Comparison of ENCODE assay signal across 10 cellular contexts in the genomic region with DNA sequence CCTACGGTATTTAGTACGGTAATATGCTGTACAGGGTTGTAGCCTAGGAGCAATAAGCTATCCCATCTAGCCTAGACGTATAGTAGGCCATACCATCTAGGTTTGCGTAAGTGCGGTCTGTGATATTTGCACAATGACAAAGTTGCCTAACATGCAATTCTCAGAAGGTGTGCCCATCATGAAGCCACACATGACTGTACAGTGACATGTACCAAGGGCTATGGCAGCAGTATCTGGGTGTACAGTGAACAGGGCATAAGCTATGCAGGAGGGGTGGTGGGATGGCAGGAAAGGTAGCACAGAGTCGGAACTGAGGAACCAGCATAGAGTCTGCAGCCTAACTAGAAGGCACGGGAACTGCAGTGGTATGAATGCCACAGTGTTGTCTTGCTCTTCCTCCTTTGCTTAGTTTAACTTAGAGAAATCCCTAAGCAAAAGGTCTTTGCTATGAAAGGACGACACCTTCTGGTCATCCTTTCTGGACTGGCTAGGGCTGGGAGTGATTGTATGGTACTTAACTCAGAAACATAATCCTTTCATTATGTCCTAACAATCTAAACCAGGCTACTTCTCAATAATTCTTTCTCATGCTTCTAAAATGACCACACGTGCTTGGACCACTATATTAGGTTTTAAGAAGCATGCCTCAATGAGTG.
A peak's percentile ranks its signal among the peaks of the same experiment; 100 is the strongest.
DNase-seq lines count a peak whose midpoint lies in the region; ATAC-seq and TF ChIP-seq lines count a peak whose summit lies in the region.
"Had no signal": no experiment of that assay in that cellular context is flagged by ENCODE, and none has a peak within 500 bp of the region (broad histone marks: within the 10 kb centered on the region; RNA-seq: fewer than 3 reads in every experiment).

No MANE protein-coding gene starts in this region.

- DNase-seq in DMS 273 (lab: John Stamatoyannopoulos, UW; ENCODE audit: unreplicated experiment) (peak; percentile 17), DMS 273 treated with DMSO at 0.1 percent for 48 hours (lab: John Stamatoyannopoulos, UW) (no peak), NCI-H748 treated with DMSO at 0.1 percent for 48 hours (lab: John Stamatoyannopoulos, UW) (peak; percentile 12), dermis blood vessel endothelial cell (peak; percentile 22), retinal pigment epithelial cell (ENCODE audit: low read depth) (no peak), GM19238 (ENCODE audit: insufficient read length, low spot score) (no peak)
- DNase-seq: activated CD8-positive, alpha-beta memory T cell treated with anti-CD3 and anti-CD28 coated beads for 24 hours; caudate nucleus had no signal

- peak; percentile 63 for TF ChIP-seq CTCF in retinal pigment epithelial cell (conservative IDR thresholded peaks at IDR 0.05; ENCODE audit: low read depth, low read length)

- H3K4me3 ChIP-seq in retinal pigment epithelial cell (ENCODE audit: low read length): no peak overlapping the region

- no peak for ATAC-seq in activated CD4-positive, CD25-positive, alpha-beta regulatory T cell treated with anti-CD3 and anti-CD28 coated beads, Interleukin-2, amount 50 U/mL, for 24 hours
- no peak for ATAC-seq in HG03439 (IDR thresholded peaks at IDR 0.05; ENCODE audit: unreplicated experiment)

Comparison
In these comparisons a context has a peak if more than half of its experiments do, and no peak if none do; other contexts are left out.
1. DNase-seq: peak in DMS 273 (single experiment), NCI-H748 treated with DMSO at 0.1 percent for 48 hours (single experiment) and dermis blood vessel endothelial cell (single experiment); none in DMS 273 treated with DMSO at 0.1 percent for 48 hours (single experiment), retinal pigment epithelial cell (single experiment) and GM19238 (single experiment).